1 cellular context compared by ENCODE assay signal in genomic region chr21:29235714-29236197, GRCh38.
TF ChIP-seq lines count a peak whose summit lies in the region.

No MANE protein-coding gene starts in this region.

TF ChIP-seq in GM12878, 131 proteins besides CTCF, POLR2A, EP300 and RAD21 (continued from another document):
- TF ChIP-seq ELK1 (IDR thresholded peaks at IDR 0.05; ENCODE audit: low read depth, low read length) (no peak), BHLHE40 (IDR thresholded peaks at IDR 0.05; ENCODE audit: borderline replicate concordance in 1 of 2, low read depth in 2 of 2, low read length in 1 of 2) (peak; percentile 7 to 43; a peak in 2 of 4 replicates), ZBED1 (IDR thresholded peaks at IDR 0.05; ENCODE audit: borderline replicate concordance) (peak; percentile 93), ZNF217 (IDR thresholded peaks at IDR 0.05) (no peak), WRNIP1 (IDR thresholded peaks at IDR 0.05; ENCODE audit: borderline replicate concordance, low read depth, low read length) (no peak), IRF4 (IDR thresholded peaks at IDR 0.05; ENCODE audit: low read depth, low read length) (no peak; the same call in 1 of the 2 replicates), NR2F1 (conservative IDR thresholded peaks at IDR 0.05) (peak; percentile 66), MTA2 (IDR thresholded peaks at IDR 0.05; ENCODE audit: low read depth) (peak; percentile 94), E2F8 (IDR thresholded peaks at IDR 0.05; ENCODE audit: low read depth, partially characterized antibody) (no peak), RELB (IDR thresholded peaks at IDR 0.05; ENCODE audit: low read depth) (peak; percentile 80), RUNX3 (IDR thresholded peaks at IDR 0.05; ENCODE audit: low read length) (peak; percentile 98), CREB1 (IDR thresholded peaks at IDR 0.05; ENCODE audit: low read depth) (peak; percentile 81), DPF2 (IDR thresholded peaks at IDR 0.05) (peak; percentile 75), CREM (IDR thresholded peaks at IDR 0.05; ENCODE audit: low read depth) (peak; percentile 91), CEBPB (IDR thresholded peaks at IDR 0.05; ENCODE audit: borderline replicate concordance in 1 of 2, low read depth in 2 of 2, low read length in 2 of 2) (peak in 1 of 2 experiments; percentile 78; a peak in 1 of 4 replicates), EGR1 (IDR thresholded peaks at IDR 0.05; ENCODE audit: borderline replicate concordance in 1 of 2, low read depth in 2 of 2, low read length in 2 of 2) (no peak), HDGF (IDR thresholded peaks at IDR 0.05) (no peak)
